In the genomic region with DNA sequence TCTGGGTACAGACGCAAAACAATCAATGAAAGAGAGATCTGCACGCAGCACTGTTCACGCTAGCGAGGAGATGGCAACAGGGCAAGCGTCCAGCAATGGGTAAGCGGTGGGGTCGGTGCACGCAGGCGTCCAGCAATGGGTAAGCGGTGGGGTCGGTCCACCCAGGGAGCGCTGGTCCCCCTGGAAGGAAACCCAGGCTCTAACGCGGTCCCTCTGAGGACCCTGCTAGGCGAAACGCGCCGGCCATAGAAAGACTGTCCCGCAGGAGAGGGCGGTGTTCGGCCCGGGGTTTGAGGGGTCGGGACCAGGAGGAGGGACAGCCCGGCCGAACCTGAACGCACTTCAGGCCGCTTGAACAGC, we compare ENCODE assay signal across 8 cellular contexts.
DNase-seq lines count a peak whose midpoint lies in the region; ATAC-seq lines count a peak whose summit lies in the region.

No MANE protein-coding gene starts in this region.

- H3K4me3 Mint-ChIP-seq in stimulated activated naive CD8-positive, alpha-beta T cell treated with anti-CD3 and anti-CD28 coated beads, Interleukin-15, Interleukin-2, amounts not matched to agents 100 ng/mL and 50 ng/mL, for 24 hours, result peak overlapping the region; percentile 84

- peak overlapping the region; percentile 93 for H3K27ac ChIP-seq in BLaER1
- H3K27ac ChIP-seq in angular gyrus (ENCODE audit: low read depth, low read length), result peak overlapping the region; percentile 90
- peak overlapping the region; percentile 49 for H3K27ac ChIP-seq in iPS-20b (ENCODE audit: low read length)

- DNase-seq in NCI-H1105 (lab: John Stamatoyannopoulos, UW), result no peak
- no peak for DNase-seq in NCI-H345 (lab: John Stamatoyannopoulos, UW)

- H3K4me2 ChIP-seq in BLaER1, result peak overlapping the region; percentile 92

- H3K27me3 ChIP-seq in BLaER1, result no peaks in the 10 kb centered on the region
- no peaks in the 10 kb centered on the region for H3K27me3 ChIP-seq in iPS-20b (ENCODE audit: insufficient read depth, low read length)

- peaks cover 38% of the 10 kb centered on the region for H3K36me3 ChIP-seq in BLaER1
- H3K36me3 ChIP-seq in iPS-20b (ENCODE audit: insufficient read depth, low read depth, low read length), result peaks cover 11% of the 10 kb centered on the region

- H3K4me3 ChIP-seq in BLaER1, result peak overlapping the region; percentile 99
- H3K4me3 ChIP-seq in iPS-20b (ENCODE audit: low read length), result peak overlapping the region; percentile 93

- peaks cover 42% of the 10 kb centered on the region for H4K20me1 ChIP-seq in BLaER1

- H3K36me3 Mint-ChIP-seq in stimulated activated naive CD8-positive, alpha-beta T cell treated with anti-CD3 and anti-CD28 coated beads, Interleukin-15, Interleukin-2, amounts not matched to agents 100 ng/mL and 50 ng/mL, for 24 hours (ENCODE audit: low read depth), result peaks cover 30% of the 10 kb centered on the region

- peak overlapping the region; percentile 98 for H3K9ac ChIP-seq in BLaER1
- peak overlapping the region; percentile 91; the same call in 1 of the 2 replicates for H3K9ac ChIP-seq in iPS-20b (ENCODE audit: low read depth, low read length)

- H3K27ac Mint-ChIP-seq in stimulated activated naive CD8-positive, alpha-beta T cell treated with anti-CD3 and anti-CD28 coated beads, Interleukin-15, Interleukin-2, amounts not matched to agents 100 ng/mL and 50 ng/mL, for 24 hours, result peak overlapping the region; percentile 86

- peak; percentile 25 for ATAC-seq in GM19397 (IDR thresholded peaks at IDR 0.05; ENCODE audit: unreplicated experiment)
- ATAC-seq in HG03432 (IDR thresholded peaks at IDR 0.05; ENCODE audit: unreplicated experiment), result peak; percentile 31

- H3K9me3 Mint-ChIP-seq in stimulated activated naive CD8-positive, alpha-beta T cell treated with anti-CD3 and anti-CD28 coated beads, Interleukin-15, Interleukin-2, amounts not matched to agents 100 ng/mL and 50 ng/mL, for 24 hours, result peaks cover 4% of the 10 kb centered on the region

- no peaks in the 10 kb centered on the region for H3K9me3 ChIP-seq in BLaER1
- no peaks in the 10 kb centered on the region for H3K9me3 ChIP-seq in iPS-20b (ENCODE audit: insufficient read depth, low read depth, low read length)

- H3K4me1 Mint-ChIP-seq in stimulated activated naive CD8-positive, alpha-beta T cell treated with anti-CD3 and anti-CD28 coated beads, Interleukin-15, Interleukin-2, amounts not matched to agents 100 ng/mL and 50 ng/mL, for 24 hours (ENCODE audit: low read depth), result peaks cover 33% of the 10 kb centered on the region

- H3K27me3 Mint-ChIP-seq in stimulated activated naive CD8-positive, alpha-beta T cell treated with anti-CD3 and anti-CD28 coated beads, Interleukin-15, Interleukin-2, amounts not matched to agents 100 ng/mL and 50 ng/mL, for 24 hours, result no peaks in the 10 kb centered on the region

- H3K4me1 ChIP-seq in BLaER1 (peaks cover 42% of the 10 kb centered on the region), iPS-20b (ENCODE audit: insufficient read depth, low read length) (no peaks in the 10 kb centered on the region)
